Comparison of ENCODE assay signal across 28 cellular contexts in the genomic region with DNA sequence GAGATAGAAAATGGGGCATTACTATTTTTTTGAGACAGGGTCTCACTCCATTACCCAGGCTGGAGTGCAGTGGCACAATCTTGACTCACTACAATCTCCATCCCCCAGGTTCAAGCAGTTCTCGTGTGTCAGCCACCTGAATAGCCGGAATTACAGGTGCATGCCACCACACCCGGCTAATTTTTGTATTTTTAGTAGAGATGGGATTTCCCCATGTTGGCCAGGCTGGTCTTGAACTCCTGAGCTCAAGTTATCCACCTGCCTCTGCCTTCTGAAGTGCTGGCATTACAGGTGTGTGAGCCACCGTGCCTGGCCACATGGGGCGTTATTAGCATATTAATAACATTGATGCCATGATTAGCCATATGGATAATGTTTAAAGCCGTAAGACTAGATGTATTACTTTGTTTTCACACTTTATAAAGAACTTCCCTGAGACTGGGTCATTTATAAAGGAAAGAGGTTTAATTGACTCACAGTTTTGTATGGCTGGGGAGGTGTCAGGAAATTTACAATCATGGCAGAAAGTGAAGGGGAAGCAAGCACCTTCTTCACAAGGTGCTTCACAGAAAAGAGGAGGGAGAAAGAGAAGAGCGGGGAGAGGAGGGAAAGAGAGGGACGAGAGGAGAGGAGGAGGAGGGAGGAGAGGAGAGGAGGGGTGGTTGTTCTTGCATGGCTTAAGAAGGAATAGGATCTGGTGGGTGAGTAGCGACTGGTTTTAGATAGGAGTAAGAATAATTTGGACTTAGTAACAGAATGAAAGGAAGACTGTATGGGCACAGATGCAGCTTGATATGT.
"Had no signal": no experiment of that assay in that cellular context is flagged by ENCODE, and none has a peak within 500 bp of the region (broad histone marks: within the 10 kb centered on the region; RNA-seq: fewer than 3 reads in every experiment).

No MANE protein-coding gene starts in this region.

- H3K36me3 ChIP-seq: esophagus muscularis mucosa, sigmoid colon, thoracic aorta had no signal

- FAIRE-seq: astrocyte, frontal cortex had no signal

- H3K4me2 ChIP-seq: smooth muscle cell had no signal

- H3K27ac ChIP-seq: esophagus muscularis mucosa, sigmoid colon, thoracic aorta had no signal

- H3K9me3 ChIP-seq: esophagus muscularis mucosa, mucosa of descending colon, sigmoid colon, thoracic aorta had no signal

- DNase-seq: activated CD4-positive, alpha-beta T cell treated with anti-CD3 and anti-CD28 coated beads for 4 hours; activated CD4-positive, alpha-beta T cell treated with anti-CD3 and anti-CD28 coated beads, Interleukin-2, amount 50 U/mL, for 48 hours; activated CD4-positive, CD25-positive, alpha-beta regulatory T cell; activated naive CD4-positive, alpha-beta T cell treated with Interleukin-2 at 50 U/mL for 16 hours; activated naive CD8-positive, alpha-beta T cell treated with anti-CD3 and anti-CD28 coated beads for 36 hours; activated T-cell treated with anti-CD3 and anti-CD28 coated beads, Interleukin-2, amount 50 U/mL, for 48 hours; central memory CD4-positive, alpha-beta T cell; dermis blood vessel endothelial cell; effector CD8-positive, alpha-beta T cell; glutamatergic neuron; hippocampal formation; kidney glomerular epithelial cell; mesendoderm; mucosa of descending colon; occipital lobe; posterior cingulate gyrus; retina; sigmoid colon; stimulated activated CD4-positive, alpha-beta T cell treated with anti-CD3 and anti-CD28 coated beads, Interleukin-15, amount 100 ng/mL, for 24 hours; stimulated activated CD4-positive, alpha-beta T cell treated with anti-CD3 and anti-CD28 coated beads, Interleukin-2, amount 100 ng/mL, for 48 hours; stimulated activated CD8-positive, alpha-beta memory T cell treated with anti-CD3 and anti-CD28 coated beads, Interleukin-4, amount 100 ng/mL, for 48 hours; stimulated activated naive B cell treated with anti-CD40 and anti-IgM and Interleukin-4, amounts not matched to agents 10 μg/mL and 1 μg/mL and 100 μg/mL, for 72 hours; T1000 had no signal

- H3K4me3 ChIP-seq: esophagus muscularis mucosa, mucosa of descending colon, sigmoid colon, smooth muscle cell, thoracic aorta had no signal

- H3K4me1 ChIP-seq: sigmoid colon had no signal

- H3K27me3 ChIP-seq: esophagus muscularis mucosa, sigmoid colon had no signal

- ATAC-seq: mucosa of descending colon; stimulated activated naive B cell treated with anti-CD40 and anti-IgM and Interleukin-4, amounts not matched to agents 10 μg/mL and 1 μg/mL and 100 μg/mL, for 72 hours had no signal
